Comparison of ENCODE assay signal across 6 cellular contexts in the genomic region with DNA sequence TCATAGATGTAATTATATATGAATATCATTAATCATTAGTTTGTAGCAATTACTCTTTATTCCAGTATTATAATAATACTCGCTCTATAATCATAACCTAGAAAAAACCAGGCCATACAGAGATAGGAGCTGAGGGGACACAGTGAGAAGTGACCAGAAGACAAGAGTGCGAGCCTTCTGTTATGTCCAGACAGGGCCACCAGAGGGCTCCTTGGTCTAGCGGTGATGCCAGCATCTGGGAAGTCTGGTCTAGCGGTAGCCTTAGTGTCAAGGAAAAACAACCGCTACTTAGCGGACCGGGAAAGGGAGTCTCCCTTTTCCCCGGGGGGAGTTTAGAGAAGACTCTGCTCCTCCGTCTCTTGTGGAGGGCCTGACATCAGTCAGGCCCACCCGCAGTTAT. TPM values are rescaled to one million over a fixed set of nuclear protein-coding genes. Genes with fewer than 3 reads are reported as not detected.
DNase-seq lines count a peak whose midpoint lies in the region; TF ChIP-seq lines count a peak whose summit lies in the region.
"Not testable (repeated sequence)": the region's sequence is repeated elsewhere in the genome, so short reads cannot be mapped to it uniquely, and the experiment has no call there.

No MANE protein-coding gene starts in this region.

- not testable (repeated sequence) for H3K9ac ChIP-seq in parathyroid adenoma

- not testable (repeated sequence) for H4K20me1 ChIP-seq in hepatocyte (ENCODE audit: insufficient read depth, poor library complexity, severe bottlenecking)

- WGBS in hepatocyte (ENCODE audit: low lambda C conversion rate, missing lambda C conversion rate), result 3% methylated on average over 10 of the region's 10 CpGs

- not testable (repeated sequence) for H3K79me2 ChIP-seq in hepatocyte, parathyroid adenoma

- CTCF ChIA-PET in AG04449 (lab: Yijun Ruan, JAX), result interaction anchor here (0.8 to 2.5 kb wide), 5 partner anchors 9 to 417 kb away, joined by 3 to 14 read pairs (median 12); a partner anchor contains a TSS

- not testable (repeated sequence) for H3K9me2 ChIP-seq in hepatocyte (replicated peaks; ENCODE audit: insufficient read depth)

- H2AFZ ChIP-seq in hepatocyte (peak overlapping the region; percentile 34), parathyroid adenoma (peak overlapping the region; percentile 54)

- not testable (repeated sequence) for H3K4me3 ChIP-seq in AG04449 (ENCODE audit: low read depth, low read length); cardiac fibroblast (replicated peaks in 1 of 2; ENCODE audit: low read depth in 2 of 2, low read length in 2 of 2); hepatocyte; parathyroid adenoma (ENCODE audit: low read depth, low read length)

- POLR2A ChIA-PET in AG04449 (lab: Yijun Ruan, JAX), result not testable (repeated sequence)

- not testable (repeated sequence) for H3K27me3 ChIP-seq in hepatocyte; parathyroid adenoma (ENCODE audit: control insufficient read depth, insufficient read depth, low read length)

- DNase-seq in AG04449 (ENCODE audit: low read depth, low spot score), result not testable (repeated sequence)
- DNase-seq in HT1080 (ENCODE audit: low read depth) (peak; percentile 18), cardiac fibroblast (ENCODE audit: low read depth in 2 of 2) (peak; percentile 62 to 71), hepatocyte (ENCODE audit: low spot score) (peak; percentile 50)
- DNase-seq in activated CD4-positive, alpha-beta T cell treated with anti-CD3 and anti-CD28 coated beads, Interleukin-2, amount 50 U/mL, for 1 hour, result peak; percentile 22

- not testable (repeated sequence) for H3K27ac ChIP-seq in hepatocyte, parathyroid adenoma

- peak; percentile 7 for TF ChIP-seq CTCF in AG04449 (IDR thresholded peaks at IDR 0.05; ENCODE audit: insufficient read depth, low read length, missing control alignments)
- TF ChIP-seq CTCF in cardiac fibroblast (IDR thresholded peaks at IDR 0.05; ENCODE audit: low read depth, low read length), result peak; percentile 61
- peak; percentile 70 for TF ChIP-seq CTCF in hepatocyte (IDR thresholded peaks at IDR 0.05; ENCODE audit: poor library complexity)
- peak; percentile 84 for TF ChIP-seq CTCF in parathyroid adenoma (IDR thresholded peaks at IDR 0.05)

- H3K9me3 ChIP-seq in hepatocyte (ENCODE audit: low read depth); parathyroid adenoma (ENCODE audit: control insufficient read depth, low read length): not testable (repeated sequence)

- H3K4me1 ChIP-seq in hepatocyte (ENCODE audit: insufficient read depth); parathyroid adenoma: not testable (repeated sequence)

- peak overlapping the region; percentile 69 for H3K4me2 ChIP-seq in hepatocyte
- not testable (repeated sequence) for H3K4me2 ChIP-seq in parathyroid adenoma (ENCODE audit: low read length)

- not testable (repeated sequence) for H3K36me3 ChIP-seq in hepatocyte (replicated peaks; ENCODE audit: insufficient read depth, low read depth); parathyroid adenoma (ENCODE audit: control insufficient read depth, insufficient read depth, low read length)

RNA-seq across cellular contexts. Expression of a gene that starts 8.3 kb away (rescaled TPM):
- 10.0 and 11.4 TPM in 2 replicates for total RNA-seq in HT1080 (2014; rRNA removed; shearing (Covaris generic))
- polyA plus RNA-seq in HT1080 (2015; cell fraction: cytosol; rRNA removed), result 7.7 and 7.9 TPM in 2 replicates
- polyA plus RNA-seq in HT1080 (2015; cell fraction: nucleus; rRNA removed), result 13.9 and 18.6 TPM in 2 replicates
- 10.3 and 11.4 TPM in 2 replicates for total RNA-seq in hepatocyte
- polyA plus RNA-seq in hepatocyte, result 8.2 and 10.6 TPM in 2 replicates

RNA-seq across cellular contexts. Expression of a gene that starts 10.9 kb away (rescaled TPM):
- 1.9 and 2.6 TPM in 2 replicates for total RNA-seq in HT1080 (2014; rRNA removed; shearing (Covaris generic))
- polyA plus RNA-seq in HT1080 (2015; cell fraction: cytosol; rRNA removed), result 0.85 and 1.2 TPM in 2 replicates
- polyA plus RNA-seq in HT1080 (2015; cell fraction: nucleus; rRNA removed), result 4.6 and 5.8 TPM in 2 replicates
- 6.7 and 6.8 TPM in 2 replicates for total RNA-seq in hepatocyte
- polyA plus RNA-seq in hepatocyte, result 3.9 and 6.7 TPM in 2 replicates

RNA-seq across cellular contexts. Expression of a gene that starts 29.3 kb away (rescaled TPM):
- not detected in 2 replicates for total RNA-seq in HT1080 (2014; rRNA removed; shearing (Covaris generic))
- not detected in 2 replicates for polyA plus RNA-seq in HT1080 (2015; cell fraction: cytosol; rRNA removed)
- polyA plus RNA-seq in HT1080 (2015; cell fraction: nucleus; rRNA removed), result 0.06 TPM in 1 of 2 replicates, not detected in the other
- 10.7 and 11.1 TPM in 2 replicates for total RNA-seq in hepatocyte
- polyA plus RNA-seq in hepatocyte, result 3.5 and 5.6 TPM in 2 replicates

RNA-seq across cellular contexts. Expression of a gene that starts 31.2 kb away (rescaled TPM):
- 11.6 and 12.1 TPM in 2 replicates for total RNA-seq in HT1080 (2014; rRNA removed; shearing (Covaris generic))
- 9.3 and 11.2 TPM in 2 replicates for polyA plus RNA-seq in HT1080 (2015; cell fraction: cytosol; rRNA removed)
- 12.1 and 13.5 TPM in 2 replicates for polyA plus RNA-seq in HT1080 (2015; cell fraction: nucleus; rRNA removed)
- 11.4 and 22.5 TPM in 2 replicates for total RNA-seq in hepatocyte
- polyA plus RNA-seq in hepatocyte, result 8.0 and 11.2 TPM in 2 replicates

RNA-seq across cellular contexts. Expression of a gene that starts 56.5 kb away (rescaled TPM):
- total RNA-seq in HT1080 (2014; rRNA removed; shearing (Covaris generic)), result 17.0 and 26.8 TPM in 2 replicates
- polyA plus RNA-seq in HT1080 (2015; cell fraction: cytosol; rRNA removed), result 7.8 and 8.6 TPM in 2 replicates
- 11.1 and 16.3 TPM in 2 replicates for polyA plus RNA-seq in HT1080 (2015; cell fraction: nucleus; rRNA removed)
- total RNA-seq in hepatocyte, result 11.6 and 13.2 TPM in 2 replicates
- polyA plus RNA-seq in hepatocyte, result 2.0 and 2.2 TPM in 2 replicates

Comparison
In these comparisons a context has a peak if more than half of its experiments do, and no peak if none do; other contexts are left out.
1. CTCF ChIP-seq: peak in every context shown above with its lines; median percentile 84 in parathyroid adenoma; 70 in hepatocyte; 61 in cardiac fibroblast; 7 in AG04449.
2. RNA of a gene that starts 29.3 kb away (total RNA-seq): 10.7 to 11.1 TPM in hepatocyte; not detected in HT1080; every median in the first group is over 10 times any median in the second.